Comparison of ENCODE assay signal across 8 cellular contexts in the genomic region with DNA sequence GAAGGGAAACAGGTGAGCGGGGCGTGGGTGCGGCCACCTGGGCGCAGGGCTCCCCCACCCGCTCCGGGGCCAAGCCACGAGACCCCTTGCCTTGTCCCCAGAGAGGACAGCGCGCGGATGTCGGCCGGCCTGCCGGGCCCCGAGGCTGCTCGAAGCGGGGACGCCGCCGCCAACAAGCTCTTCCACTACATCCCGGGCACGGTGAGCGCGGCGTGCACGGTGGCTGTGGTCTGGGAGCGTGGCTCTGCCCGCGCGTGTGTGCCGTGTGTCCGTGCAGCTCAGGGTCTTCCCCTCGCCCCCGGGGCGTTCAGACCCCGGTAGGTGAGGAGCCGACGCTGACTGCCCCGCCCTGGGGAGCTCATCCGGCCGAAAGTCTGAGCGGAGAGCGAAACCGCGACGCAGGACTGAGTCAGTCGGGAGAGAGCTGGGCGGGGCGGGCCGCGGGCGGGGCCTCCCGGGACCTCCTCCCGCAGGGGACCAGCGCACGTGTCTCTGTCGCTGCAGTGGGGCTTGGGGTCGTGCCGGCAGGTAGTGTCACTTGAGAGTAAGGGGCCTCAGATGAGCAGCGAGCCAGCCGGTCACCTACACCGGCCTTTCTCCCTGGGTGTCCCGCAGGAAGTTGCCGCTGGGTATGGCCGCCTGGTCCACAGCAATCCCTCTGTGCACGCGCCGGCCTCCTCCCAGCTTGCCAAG. TPM values are rescaled to one million over a fixed set of nuclear protein-coding genes. Genes with fewer than 3 reads are reported as not detected.
DNase-seq lines count a peak whose midpoint lies in the region; ATAC-seq lines count a peak whose summit lies in the region.

No MANE protein-coding gene starts in this region.

- ATAC-seq in GM21737 (IDR thresholded peaks at IDR 0.05; ENCODE audit: unreplicated experiment) (peak; percentile 55), naive B cell (ENCODE audit: low read depth in 2 of 2) (peak; percentile 77), GM18861 (IDR thresholded peaks at IDR 0.05; ENCODE audit: unreplicated experiment) (no peak)
- ATAC-seq in stimulated activated memory B cell treated with anti-CD40 and anti-IgM and Interleukin-4, amounts not matched to agents 10 μg/mL and 1 μg/mL and 100 μg/mL, for 72 hours = peak; percentile 80

- peaks cover 3 to 4% (median 4%) of the 10 kb centered on the region in 3 donors for H3K4me1 Mint-ChIP-seq in naive B cell
- H3K4me1 Mint-ChIP-seq in stimulated activated memory B cell treated with anti-CD40 and anti-IgM and Interleukin-4, amounts not matched to agents 10 μg/mL and 1 μg/mL and 100 μg/mL, for 72 hours = peaks cover 7% of the 10 kb centered on the region

- H3K27ac ChIP-seq in epithelial cell of prostate = peak overlapping the region; percentile 99

- no peaks in the 10 kb centered on the region for H3K36me3 Mint-ChIP-seq in naive B cell
- peaks cover 4% of the 10 kb centered on the region for H3K36me3 Mint-ChIP-seq in stimulated activated memory B cell treated with anti-CD40 and anti-IgM and Interleukin-4, amounts not matched to agents 10 μg/mL and 1 μg/mL and 100 μg/mL, for 72 hours

- H3K27me3 Mint-ChIP-seq in naive B cell = peaks cover 18 to 26% (median 20%) of the 10 kb centered on the region in 3 donors
- peaks cover 16% of the 10 kb centered on the region for H3K27me3 Mint-ChIP-seq in stimulated activated memory B cell treated with anti-CD40 and anti-IgM and Interleukin-4, amounts not matched to agents 10 μg/mL and 1 μg/mL and 100 μg/mL, for 72 hours

- no peak overlapping the region for H3K27ac Mint-ChIP-seq in naive B cell
- H3K27ac Mint-ChIP-seq in stimulated activated memory B cell treated with anti-CD40 and anti-IgM and Interleukin-4, amounts not matched to agents 10 μg/mL and 1 μg/mL and 100 μg/mL, for 72 hours = no peak overlapping the region

- DNase-seq in DMS53 treated with DMSO at 0.1 percent for 48 hours (lab: John Stamatoyannopoulos, UW; ENCODE audit: unreplicated experiment) = peak; percentile 45
- DNase-seq in MV-4-11 (lab: John Stamatoyannopoulos, UW) = peak; percentile 54
- DNase-seq in activated CD8-positive, alpha-beta memory T cell treated with anti-CD3 and anti-CD28 coated beads, Interleukin-2, amount 50 U/mL, for 1 hour (ENCODE audit: extremely low read depth) = peak; percentile 52
- DNase-seq in epithelial cell of prostate (ENCODE audit: low read depth, low spot score) = no peak
- peak; percentile 48 for DNase-seq in naive B cell

- H3K9me3 Mint-ChIP-seq in naive B cell = no peaks in the 10 kb centered on the region
- H3K9me3 Mint-ChIP-seq in stimulated activated memory B cell treated with anti-CD40 and anti-IgM and Interleukin-4, amounts not matched to agents 10 μg/mL and 1 μg/mL and 100 μg/mL, for 72 hours = no peaks in the 10 kb centered on the region

- H3K4me3 Mint-ChIP-seq in naive B cell = peak overlapping the region; percentile 57 to 89 (median 80)
- peak overlapping the region; percentile 83 for H3K4me3 Mint-ChIP-seq in stimulated activated memory B cell treated with anti-CD40 and anti-IgM and Interleukin-4, amounts not matched to agents 10 μg/mL and 1 μg/mL and 100 μg/mL, for 72 hours

RNA-seq across cellular contexts. Expression of gene PLEKHN1, which starts 0.5 kb away (rescaled TPM):
- polyA plus RNA-seq in naive B cell (ENCODE audit: low read depth in 6 of 6) = not detected

RNA-seq across cellular contexts. Expression of gene KLHL17, which starts 6.4 kb away (rescaled TPM):
- 1 to 10 TPM in 4 of 6 donors, under 1 TPM in 1, not detected in 1; 0.70 to 1.8 (median 1.4) TPM for polyA plus RNA-seq in naive B cell (ENCODE audit: low read depth in 6 of 6)

RNA-seq across cellular contexts. Expression of gene NOC2L, which starts 7.7 kb away (rescaled TPM):
- polyA plus RNA-seq in naive B cell (ENCODE audit: low read depth in 6 of 6) = 10 to 100 TPM; 50.8 to 78.2 (median 60.4) TPM

RNA-seq across cellular contexts. Expression of gene PERM1, which starts 15.1 kb away (rescaled TPM):
- not detected for polyA plus RNA-seq in naive B cell (ENCODE audit: low read depth in 6 of 6)

RNA-seq across cellular contexts. Expression of gene HES4, which starts 33.1 kb away (rescaled TPM):
- under 1 TPM in 2 of 6 donors, not detected in 4; 0.45 to 0.64 TPM for polyA plus RNA-seq in naive B cell (ENCODE audit: low read depth in 6 of 6)
